27 cellular contexts compared by ENCODE assay signal in genomic region chr21:31688603-31689368, GRCh38.
"Had no signal": no experiment of that assay in that cellular context is flagged by ENCODE, and none has a peak within 500 bp of the region (broad histone marks: within the 10 kb centered on the region; RNA-seq: fewer than 3 reads in every experiment).

No MANE protein-coding gene starts in this region.

- H3K27ac Mint-ChIP-seq: mesothelial cell of epicardium, nephron, neural progenitor cell, type B pancreatic cell had no signal

- H3K4me3 Mint-ChIP-seq: mesothelial cell of epicardium; naive thymus-derived CD4-positive, alpha-beta T cell; nephron; neural progenitor cell; type B pancreatic cell had no signal

- H3K4me2 ChIP-seq: neural progenitor cell had no signal

- DNase-seq: dermis blood vessel endothelial cell; effector memory CD4-positive, alpha-beta T cell; gastrocnemius medialis; head of caudate nucleus; left cardiac atrium; left lung; mesenchymal stem cell; naive thymus-derived CD4-positive, alpha-beta T cell; sigmoid colon; spleen; stimulated activated CD4-positive, alpha-beta T cell treated with anti-CD3 and anti-CD28 coated beads, Interleukin-2, amount 100 ng/mL, for 48 hours; stimulated activated CD8-positive, alpha-beta memory T cell treated with anti-CD3 and anti-CD28 coated beads, Interleukin-4, amount 100 ng/mL, for 48 hours; stimulated activated naive CD4-positive, alpha-beta T cell treated with Interleukin-2 at 50 U/mL for 16 hours; stomach; testis; tibial artery had no signal

- H3K27me3 Mint-ChIP-seq: naive thymus-derived CD4-positive, alpha-beta T cell; type B pancreatic cell had no signal

- H3K4me3 ChIP-seq: coronary artery, esophagus muscularis mucosa, gastrocnemius medialis, left lung, neural progenitor cell, prostate gland, right atrium auricular region, sigmoid colon, skin epidermis, spleen, stomach, testis, tibial artery had no signal

- H3K9me3 Mint-ChIP-seq: mesothelial cell of epicardium; naive thymus-derived CD4-positive, alpha-beta T cell; nephron; neural progenitor cell; type B pancreatic cell had no signal

- H3K27ac ChIP-seq: coronary artery, esophagus muscularis mucosa, gastrocnemius medialis, left lung, neural progenitor cell, prostate gland, right atrium auricular region, sigmoid colon, skin epidermis, spleen, stomach, testis, tibial artery had no signal

- FAIRE-seq: endothelial cell of umbilical vein, islet of Langerhans had no signal

- H3K9ac ChIP-seq: neural progenitor cell had no signal

- H3K9me3 ChIP-seq: esophagus muscularis mucosa, gastrocnemius medialis, left lung, prostate gland, right atrium auricular region, sigmoid colon, spleen, stomach, testis, tibial artery had no signal

- H3K4me1 Mint-ChIP-seq: mesothelial cell of epicardium, nephron, neural progenitor cell had no signal

- H2AFZ ChIP-seq: neural progenitor cell had no signal

- ATAC-seq: gastrocnemius medialis; left cardiac atrium; left lung; naive thymus-derived CD4-positive, alpha-beta T cell had no signal

- H3K27me3 ChIP-seq: esophagus muscularis mucosa, gastrocnemius medialis, left lung, neural progenitor cell, right atrium auricular region, sigmoid colon, spleen, stomach, testis, tibial artery had no signal

- H3K4me1 ChIP-seq: gastrocnemius medialis, left lung, neural progenitor cell, prostate gland, right atrium auricular region, sigmoid colon, spleen, stomach, testis, tibial artery had no signal
